Comparison of ENCODE assay signal across 16 cellular contexts in genomic region chr5:173530547-173530946, GRCh38.
DNase-seq lines count a peak whose midpoint lies in the region; ATAC-seq, FAIRE-seq and TF ChIP-seq lines count a peak whose summit lies in the region.
"Had no signal": no experiment of that assay in that cellular context is flagged by ENCODE, and none has a peak within 500 bp of the region (broad histone marks: within the 10 kb centered on the region; RNA-seq: fewer than 3 reads in every experiment).

No MANE protein-coding gene starts in this region.

- no TSS peak for BruUV-seq in K562 (replicated peaks; lab: Mats Ljungman, UMichigan)

- peak; percentile 66 for FAIRE-seq in K562 (lab: Jason Lieb, UNC)
- FAIRE-seq: G401.6 had no signal

- H3K9me1 ChIP-seq in K562 (ENCODE audit: control insufficient read depth, insufficient read depth, low read length) = no peaks in the 10 kb centered on the region

- TF ChIP-seq POLR2A in K562 (conservative IDR thresholded peaks at IDR 0.05) = no peak
- TF ChIP-seq POLR2A in ovary (IDR thresholded peaks at IDR 0.05) = no peak

- no peak overlapping the region for H3K27ac ChIP-seq in K562 (ENCODE audit: extremely low read depth, low read depth, low read length)
- H3K27ac ChIP-seq in neural progenitor cell = no peak overlapping the region
- no peak overlapping the region for H3K27ac ChIP-seq in ovary
- H3K27ac ChIP-seq: prostate gland, vagina had no signal

- H3K9me3 Mint-ChIP-seq in neural progenitor cell = no peaks in the 10 kb centered on the region
- H3K9me3 Mint-ChIP-seq: stimulated activated memory B cell treated with anti-CD40 and anti-IgM and Interleukin-4, amounts not matched to agents 10 μg/mL and 1 μg/mL and 100 μg/mL, for 72 hours had no signal

- POLR2A ChIA-PET in K562 (lab: Yijun Ruan, JAX) = interaction anchor here (0.9 kb wide), 1 partner anchor 48 kb away, joined by 3 read pairs; no protein-coding TSS in a partner anchor

- no peak overlapping the region for H3K4me3 ChIP-seq in K562
- H3K4me3 ChIP-seq in neural progenitor cell = no peak overlapping the region
- H3K4me3 ChIP-seq in ovary = no peak overlapping the region
- H3K4me3 ChIP-seq: prostate gland, vagina had no signal

- H3K4me2 ChIP-seq in K562 (ENCODE audit: insufficient read depth, low read length) = no peak overlapping the region
- H3K4me2 ChIP-seq in neural progenitor cell = no peak overlapping the region

- TF ChIP-seq RAD21 in K562 (CRISPR knock-in tag; conservative IDR thresholded peaks at IDR 0.05 in 1 of 2, IDR thresholded peaks at IDR 0.05 in 1 of 2) = peak in 1 of 2 experiments; percentile 46; a peak in 2 of 4 replicates

- peak; percentile 40 to 54 (median 42); a peak in 4 of 6 replicates for TF ChIP-seq CTCF in K562 (IDR thresholded peaks at IDR 0.05 in 2 of 3, conservative IDR thresholded peaks at IDR 0.05 in 1 of 3; ENCODE audit: insufficient read depth in 2 of 3, low read depth in 1 of 3, low read length in 3 of 3)
- TF ChIP-seq CTCF in neural progenitor cell (IDR thresholded peaks at IDR 0.05) = peak; percentile 24
- no peak for TF ChIP-seq CTCF in ovary (IDR thresholded peaks at IDR 0.05)

- TF ChIP-seq EP300 in K562 (IDR thresholded peaks at IDR 0.05; ENCODE audit: low read length) (no peak), ovary (IDR thresholded peaks at IDR 0.05) (no peak)

- no peak overlapping the region for H3K4me3 Mint-ChIP-seq in neural progenitor cell
- H3K4me3 Mint-ChIP-seq: brain; stimulated activated memory B cell treated with anti-CD40 and anti-IgM and Interleukin-4, amounts not matched to agents 10 μg/mL and 1 μg/mL and 100 μg/mL, for 72 hours had no signal

- H4K20me1 ChIP-seq in K562 (replicated peaks; ENCODE audit: control insufficient read depth, insufficient read depth, low read length) (no peaks in the 10 kb centered on the region), neural progenitor cell (ENCODE audit: low read depth) (no peaks in the 10 kb centered on the region)

- H3K79me2 ChIP-seq in K562 (ENCODE audit: control insufficient read depth, insufficient read depth, low read length) = no peaks in the 10 kb centered on the region
- H3K79me2 ChIP-seq in neural progenitor cell (ENCODE audit: low read depth) = no peaks in the 10 kb centered on the region

- H3K36me3 Mint-ChIP-seq in neural progenitor cell = no peaks in the 10 kb centered on the region
- H3K36me3 Mint-ChIP-seq: brain; stimulated activated memory B cell treated with anti-CD40 and anti-IgM and Interleukin-4, amounts not matched to agents 10 μg/mL and 1 μg/mL and 100 μg/mL, for 72 hours had no signal

- ATAC-seq in K562 (peak; percentile 86), HG02588 (IDR thresholded peaks at IDR 0.05; ENCODE audit: unreplicated experiment) (no peak)
- ATAC-seq: stimulated activated memory B cell treated with anti-CD40 and anti-IgM and Interleukin-4, amounts not matched to agents 10 μg/mL and 1 μg/mL and 100 μg/mL, for 72 hours had no signal

- H3K9ac ChIP-seq in K562 (ENCODE audit: insufficient read depth in 1 of 2, low read depth in 2 of 2, low read length in 2 of 2) (no peak overlapping the region), neural progenitor cell (no peak overlapping the region)

- no peaks in the 10 kb centered on the region for H3K4me1 Mint-ChIP-seq in neural progenitor cell
- H3K4me1 Mint-ChIP-seq: brain; stimulated activated memory B cell treated with anti-CD40 and anti-IgM and Interleukin-4, amounts not matched to agents 10 μg/mL and 1 μg/mL and 100 μg/mL, for 72 hours had no signal

- H3K4me1 ChIP-seq in K562 (replicated peaks in 1 of 2; ENCODE audit: control insufficient read depth in 2 of 2, insufficient read depth in 2 of 2, low read length in 2 of 2) = no peaks in the 10 kb centered on the region
- H3K4me1 ChIP-seq in neural progenitor cell = no peaks in the 10 kb centered on the region
- H3K4me1 ChIP-seq in ovary (ENCODE audit: insufficient read depth) = no peaks in the 10 kb centered on the region
- H3K4me1 ChIP-seq: prostate gland, vagina had no signal

- H3K27ac Mint-ChIP-seq in neural progenitor cell = no peak overlapping the region
- H3K27ac Mint-ChIP-seq: brain; stimulated activated memory B cell treated with anti-CD40 and anti-IgM and Interleukin-4, amounts not matched to agents 10 μg/mL and 1 μg/mL and 100 μg/mL, for 72 hours had no signal

- intact Hi-C loops in K562 (cut with micrococcal nuclease) (no loop called here), ovary (cut with DNase I) (no loop called here)

- peaks cover 9% of the 10 kb centered on the region for H3K27me3 Mint-ChIP-seq in neural progenitor cell (ENCODE audit: insufficient read depth, low read depth)

- in situ Hi-C loops in KBM-7 (cut with MboI; ENCODE audit: low pct_unique_long_range_greater_than_20kb, low sequenced_read_pairs) = no loop called here
- in situ Hi-C loops in K562 (cut with MboI) = no loop called here

- H3K9me3 ChIP-seq in K562 (replicated peaks; ENCODE audit: control insufficient read depth, insufficient read depth, low read depth, low read length) = no peaks in the 10 kb centered on the region
- no peaks in the 10 kb centered on the region for H3K9me3 ChIP-seq in neural progenitor cell (ENCODE audit: low read depth)
- H3K9me3 ChIP-seq in ovary = no peaks in the 10 kb centered on the region
- H3K9me3 ChIP-seq: prostate gland, vagina had no signal

- CTCF ChIA-PET in K562 (lab: Yijun Ruan, JAX; ENCODE audit: low intra/inter-chr PET ratio) = no interaction called here

- H3F3A ChIP-seq in neural progenitor cell (ENCODE audit: low read depth) = no peaks in the 10 kb centered on the region

- peak; percentile 24 to 26 for DNase-seq in NCI-H524 (lab: John Stamatoyannopoulos, UW)
- DNase-seq in NCI-H524 treated with DMSO at 0.1 percent for 48 hours (lab: John Stamatoyannopoulos, UW) = no peak
- DNase-seq in KBM-7 = peak; percentile 48
- DNase-seq in K562 (ENCODE audit: extremely low read depth in 1 of 4, low spot score in 3 of 4) = peak in 2 of 4 experiments; percentile 28 to 31
- peak; percentile 30 for DNase-seq in neural progenitor cell (ENCODE audit: low spot score)
- no peak for DNase-seq in NCI-H1436 treated with DMSO at 0.1 percent for 48 hours (lab: John Stamatoyannopoulos, UW)
- DNase-seq in ovary = no peak
- DNase-seq: activated effector memory CD4-positive, alpha-beta T cell treated with Interleukin-2 at 50 U/mL for 16 hours; midbrain; stimulated activated CD4-positive, alpha-beta T cell treated with anti-CD3 and anti-CD28 coated beads, Interleukin-2, amount 100 ng/mL, for 24 hours had no signal

- WGBS in K562 (ENCODE audit: insufficient coverage, low coverage, missing lambda C conversion rate) = 0% methylated on average over 4 of the region's 4 CpGs
- WGBS in ovary, 3 donors = 91 to 93% (median 93%) methylated on average over 4 of the region's 4 CpGs

- H2AFZ ChIP-seq in K562 (ENCODE audit: low read depth, low read length) = no peak overlapping the region
- no peak overlapping the region for H2AFZ ChIP-seq in neural progenitor cell (replicated peaks)

- H3K36me3 ChIP-seq in K562 (ENCODE audit: control insufficient read depth, insufficient read depth, low read length) = no peaks in the 10 kb centered on the region
- no peaks in the 10 kb centered on the region for H3K36me3 ChIP-seq in neural progenitor cell
- no peaks in the 10 kb centered on the region for H3K36me3 ChIP-seq in ovary
- H3K36me3 ChIP-seq: prostate gland, vagina had no signal

- H3K27me3 ChIP-seq in K562 (ENCODE audit: control insufficient read depth in 2 of 2, insufficient read depth in 2 of 2, low read length in 2 of 2) (peaks cover 11 to 14% of the 10 kb centered on the region in 2 experiments; a peak in 4 of 5 replicates), neural progenitor cell (no peaks in the 10 kb centered on the region), ovary (no peaks in the 10 kb centered on the region)
- H3K27me3 ChIP-seq: vagina had no signal

TF ChIP-seq in K562, 482 proteins besides CTCF, POLR2A, EP300 and RAD21:
- TF ChIP-seq NCOA2 (IDR thresholded peaks at IDR 0.05; ENCODE audit: partially characterized antibody in 2 of 2) (no peak), TCF15 (CRISPR knock-in tag; IDR thresholded peaks at IDR 0.05) (no peak), NCOR1 (IDR thresholded peaks at IDR 0.05) (no peak), MCM5 (IDR thresholded peaks at IDR 0.05; ENCODE audit: low read depth) (no peak), THAP7 (CRISPR knock-in tag; IDR thresholded peaks at IDR 0.05) (no peak), WHSC1 (IDR thresholded peaks at IDR 0.05; ENCODE audit: low read length) (no peak), PYGO2 (tag; IDR thresholded peaks at IDR 0.05) (no peak)
- TF ChIP-seq, protein P1, sequence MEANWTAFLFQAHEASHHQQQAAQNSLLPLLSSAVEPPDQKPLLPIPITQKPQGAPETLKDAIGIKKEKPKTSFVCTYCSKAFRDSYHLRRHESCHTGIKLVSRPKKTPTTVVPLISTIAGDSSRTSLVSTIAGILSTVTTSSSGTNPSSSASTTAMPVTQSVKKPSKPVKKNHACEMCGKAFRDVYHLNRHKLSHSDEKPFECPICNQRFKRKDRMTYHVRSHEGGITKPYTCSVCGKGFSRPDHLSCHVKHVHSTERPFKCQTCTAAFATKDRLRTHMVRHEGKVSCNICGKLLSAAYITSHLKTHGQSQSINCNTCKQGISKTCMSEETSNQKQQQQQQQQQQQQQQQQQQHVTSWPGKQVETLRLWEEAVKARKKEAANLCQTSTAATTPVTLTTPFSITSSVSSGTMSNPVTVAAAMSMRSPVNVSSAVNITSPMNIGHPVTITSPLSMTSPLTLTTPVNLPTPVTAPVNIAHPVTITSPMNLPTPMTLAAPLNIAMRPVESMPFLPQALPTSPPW (CRISPR knock-in tag; IDR thresholded peaks at IDR 0.05) = no peak

Comparison
In these comparisons a context has a peak if more than half of its experiments do, and no peak if none do; other contexts are left out.
1. DNase-seq: peak in NCI-H524 (2 of 2), KBM-7 (single experiment) and neural progenitor cell (single experiment); none in NCI-H524 treated with DMSO at 0.1 percent for 48 hours (single experiment), NCI-H1436 treated with DMSO at 0.1 percent for 48 hours (single experiment) and ovary (0 of 5).
2. CTCF ChIP-seq: peak in K562 (3 of 3) and neural progenitor cell (single experiment); none in ovary (0 of 3).